In genomic region chr17:75773808-75774470, GRCh38 we compare ENCODE assay signal across 14 cellular contexts. TPM values are rescaled to one million over a fixed set of nuclear protein-coding genes. Genes with fewer than 3 reads are reported as not detected.
DNase-seq lines count a peak whose midpoint lies in the region; ATAC-seq and TF ChIP-seq lines count a peak whose summit lies in the region.
"Had no signal": no experiment of that assay in that cellular context is flagged by ENCODE, and none has a peak within 500 bp of the region (broad histone marks: within the 10 kb centered on the region; RNA-seq: fewer than 3 reads in every experiment).

No MANE protein-coding gene starts in this region.

- no peaks in the 10 kb centered on the region for H3K9me3 Mint-ChIP-seq in activated T-cell treated with anti-CD3 and anti-CD28 coated beads, Interleukin-2, amount 50 U/mL, for 72 hours
- H3K9me3 Mint-ChIP-seq in WTC11: no peaks in the 10 kb centered on the region
- H3K9me3 Mint-ChIP-seq: dendritic cell treated with granulocyte-macrophage colony-stimulating factor and Interleukin-4, amounts not matched to agents 40 ng/mL and 50 ng/mL, for 4 days had no signal

- WGBS in spleen, 5 donors: 84 to 95% (median 88%) methylated on average over 15 of the region's 15 CpGs

- no peak overlapping the region for H3K4me3 Mint-ChIP-seq in activated T-cell treated with anti-CD3 and anti-CD28 coated beads, Interleukin-2, amount 50 U/mL, for 72 hours
- H3K4me3 Mint-ChIP-seq in WTC11: no peak overlapping the region
- H3K4me3 Mint-ChIP-seq: dendritic cell treated with granulocyte-macrophage colony-stimulating factor and Interleukin-4, amounts not matched to agents 40 ng/mL and 50 ng/mL, for 4 days had no signal

- peaks cover 18 to 25% of the 10 kb centered on the region in 2 donors for H3K36me3 Mint-ChIP-seq in activated T-cell treated with anti-CD3 and anti-CD28 coated beads, Interleukin-2, amount 50 U/mL, for 72 hours (ENCODE audit: insufficient read depth in 2 of 2)
- peaks cover 25% of the 10 kb centered on the region for H3K36me3 Mint-ChIP-seq in WTC11

- H3K4me1 Mint-ChIP-seq in activated T-cell treated with anti-CD3 and anti-CD28 coated beads, Interleukin-2, amount 50 U/mL, for 72 hours (ENCODE audit: low read depth): peaks cover 46% of the 10 kb centered on the region
- H3K4me1 Mint-ChIP-seq in WTC11: peaks cover 39% of the 10 kb centered on the region

- CTCF ChIA-PET in WTC11 (lab: Charles Lee): interaction anchor here (0.6 to 7.8 kb wide), 12 partner anchors 9 to 173 kb away, joined by 3 to 72 read pairs (median 5); partner anchors contain the start of genes GALK1 and SMIM5

- no peak overlapping the region for H3K4me3 ChIP-seq in kidney epithelial cell (ENCODE audit: low read depth, low read length)
- no peak overlapping the region for H3K4me3 ChIP-seq in spleen
- H3K4me3 ChIP-seq in foreskin fibroblast (ENCODE audit: low read depth in 1 of 2, low read length in 2 of 2): no peak overlapping the region

- POLR2A ChIA-PET in WTC11 (lab: Charles Lee): interaction anchor here (0.6 to 4.0 kb wide), 5 partner anchors 9 to 857 kb away, joined by 3 to 22 read pairs (median 4); partner anchors contain the start of gene GALK1

- H3K27me3 Mint-ChIP-seq in activated T-cell treated with anti-CD3 and anti-CD28 coated beads, Interleukin-2, amount 50 U/mL, for 72 hours (ENCODE audit: low read depth): no peaks in the 10 kb centered on the region
- H3K27me3 Mint-ChIP-seq in WTC11 (ENCODE audit: low read depth): no peaks in the 10 kb centered on the region
- H3K27me3 Mint-ChIP-seq: dendritic cell treated with granulocyte-macrophage colony-stimulating factor and Interleukin-4, amounts not matched to agents 40 ng/mL and 50 ng/mL, for 4 days had no signal

- TF ChIP-seq POLR2A in spleen (IDR thresholded peaks at IDR 0.05): no peak

- peaks cover 25 to 50% (median 38%) of the 10 kb centered on the region in 6 donors for H3K4me1 ChIP-seq in spleen

- H3K27me3 ChIP-seq in kidney epithelial cell (ENCODE audit: control insufficient read depth, insufficient read depth, low read length) (no peaks in the 10 kb centered on the region), spleen (replicated peaks in 1 of 7) (no peaks in the 10 kb centered on the region)

- peak; percentile 3 to 18 for ATAC-seq in activated T-cell treated with anti-CD3 and anti-CD28 coated beads, Interleukin-2, amount 50 U/mL, for 72 hours (replicated peaks in 1 of 2)
- ATAC-seq in WTC11 (peak; percentile 63), HG02588 (IDR thresholded peaks at IDR 0.05; ENCODE audit: unreplicated experiment) (no peak)

- intact Hi-C loops in spleen (cut with DNase I; ENCODE audit: low total_unique reads): no loop called here

- peak overlapping the region in 3 of 8 donors; percentile 4 to 99 (median 16) for H3K27ac ChIP-seq in spleen

- peak; percentile 50 to 67 for DNase-seq in activated T-cell treated with anti-CD3 and anti-CD28 coated beads, Interleukin-2, amount 50 U/mL, for 72 hours
- no peak for DNase-seq in activated T-cell treated with anti-CD3 and anti-CD28 coated beads, Interleukin-2, amount 50 U/mL, for 48 hours
- peak; percentile 69 for DNase-seq in WTC11 (ENCODE audit: low spot score)
- no peak for DNase-seq in kidney epithelial cell (ENCODE audit: low read depth)
- DNase-seq in spleen: peak; percentile 72
- no peak for DNase-seq in foreskin fibroblast
- no peak for DNase-seq in NK-92 (lab: John Stamatoyannopoulos, UW; ENCODE audit: unreplicated experiment)
- DNase-seq: DMS153; NCI-H446; stimulated activated CD4-positive, alpha-beta T cell treated with anti-CD3 and anti-CD28 coated beads, Interleukin-12 subunit alpha, Interleukin-12 subunit beta, amount 100 ng/mL, for 4 hours; stimulated activated CD8-positive, alpha-beta memory T cell treated with anti-CD3 and anti-CD28 coated beads, Interleukin-4, amount 100 ng/mL, for 48 hours; T-helper 9 cell had no signal

- no peak for TF ChIP-seq CTCF in WTC11 (IDR thresholded peaks at IDR 0.05)
- peak; percentile 7 for TF ChIP-seq CTCF in kidney epithelial cell (IDR thresholded peaks at IDR 0.05; ENCODE audit: insufficient read depth, low read length, poor library complexity, severe bottlenecking)
- no peak for TF ChIP-seq CTCF in spleen (IDR thresholded peaks at IDR 0.05 in 8 of 11, conservative IDR thresholded peaks at IDR 0.05 in 3 of 11)
- TF ChIP-seq CTCF in foreskin fibroblast (IDR thresholded peaks at IDR 0.05; ENCODE audit: low read depth, low read length): no peak

- peak overlapping the region; percentile 28 for H3K27ac Mint-ChIP-seq in activated T-cell treated with anti-CD3 and anti-CD28 coated beads, Interleukin-2, amount 50 U/mL, for 72 hours
- no peak overlapping the region for H3K27ac Mint-ChIP-seq in WTC11
- H3K27ac Mint-ChIP-seq: dendritic cell treated with granulocyte-macrophage colony-stimulating factor and Interleukin-4, amounts not matched to agents 40 ng/mL and 50 ng/mL, for 4 days had no signal

- H3K36me3 ChIP-seq in kidney epithelial cell (ENCODE audit: control insufficient read depth, insufficient read depth, low read length) (peaks cover 4% of the 10 kb centered on the region), spleen (peaks cover 0 to 52% (median 32%) of the 10 kb centered on the region in 6 donors)

- H3K9me3 ChIP-seq in spleen: no peaks in the 10 kb centered on the region

TF ChIP-seq in WTC11, 78 proteins besides CTCF, POLR2A, EP300 and RAD21:
- TF ChIP-seq SOX15 (CRISPR knock-in tag; IDR thresholded peaks at IDR 0.05) (no peak), ERG (CRISPR knock-in tag; IDR thresholded peaks at IDR 0.05) (peak; percentile 49; the same call in 1 of the 2 replicates)

RNA-seq across cellular contexts. Expression of gene GALK1, which starts 8.9 kb away (rescaled TPM):
- 10 to 100 TPM; 41.9 to 51.2 TPM for total RNA-seq in activated T-cell treated with anti-CD3 and anti-CD28 coated beads, Interleukin-2, amount 50 U/mL, for 72 hours
- total RNA-seq in WTC11 (2021): 42.2 to 49.9 TPM (median 49.4 TPM) in 3 replicates
- total RNA-seq in kidney epithelial cell: 18.7 and 21.2 TPM in 2 replicates
- 10 to 100 TPM; 23.5 to 45.1 (median 33.5) TPM for total RNA-seq in spleen
- 10 to 100 TPM; 34.2 to 45.9 (median 37.0) TPM for polyA plus RNA-seq in spleen

RNA-seq across cellular contexts. Expression of gene UNK, which starts 10.7 kb away (rescaled TPM):
- 10 to 100 TPM; 20.7 to 22.6 TPM for total RNA-seq in activated T-cell treated with anti-CD3 and anti-CD28 coated beads, Interleukin-2, amount 50 U/mL, for 72 hours
- total RNA-seq in WTC11 (2021) (35.0 to 37.8 TPM (median 35.4 TPM) in 3 replicates), kidney epithelial cell (18.6 and 23.7 TPM in 2 replicates), spleen (10 to 100 TPM; 35.4 to 53.8 (median 48.6) TPM)
- polyA plus RNA-seq in spleen: 10 to 100 TPM; 19.0 to 41.9 (median 25.8) TPM

RNA-seq across cellular contexts. Expression of gene ITGB4, which starts 52.7 kb away (rescaled TPM):
- total RNA-seq in activated T-cell treated with anti-CD3 and anti-CD28 coated beads, Interleukin-2, amount 50 U/mL, for 72 hours: 1 to 10 TPM; 2.7 to 3.5 TPM
- total RNA-seq in WTC11 (2021) (9.5 to 11.2 TPM (median 10.6 TPM) in 3 replicates), kidney epithelial cell (17.8 and 27.9 TPM in 2 replicates), spleen (100 to 1,000 TPM in 3 of 7 donors, 10 to 100 TPM in 4; 80.4 to 205 (median 90.1) TPM)
- polyA plus RNA-seq in spleen: 10 to 100 TPM; 16.6 to 49.9 (median 30.1) TPM

Comparison
In these comparisons a context has a peak if more than half of its experiments do, and no peak if none do; other contexts are left out.
1. DNase-seq: peak in activated T-cell treated with anti-CD3 and anti-CD28 coated beads, Interleukin-2, amount 50 U/mL, for 72 hours (2 of 2), WTC11 (single experiment) and spleen (single experiment); none in activated T-cell treated with anti-CD3 and anti-CD28 coated beads, Interleukin-2, amount 50 U/mL, for 48 hours (0 of 2), kidney epithelial cell (single experiment), foreskin fibroblast (0 of 2) and NK-92 (single experiment).